14 cellular contexts compared by ENCODE assay signal in genomic region chr3:175692256-175692655, GRCh38.
DNase-seq lines count a peak whose midpoint lies in the region; ATAC-seq and TF ChIP-seq lines count a peak whose summit lies in the region.
"Had no signal": no experiment of that assay in that cellular context is flagged by ENCODE, and none has a peak within 500 bp of the region (broad histone marks: within the 10 kb centered on the region; RNA-seq: fewer than 3 reads in every experiment).

No MANE protein-coding gene starts in this region.

- H3K4me3 ChIP-seq in IMR-90 (ENCODE audit: insufficient read depth, low read depth, low read length) (no peak overlapping the region), OCI-LY3 (ENCODE audit: low read length) (no peak overlapping the region), mesenchymal stem cell (ENCODE audit: insufficient read depth in 1 of 2, low read depth in 1 of 2, low read length in 2 of 2) (no peak overlapping the region), sigmoid colon (no peak overlapping the region)
- H3K4me3 ChIP-seq: A549 had no signal

- no CpG with 5 or more reads among the region's 2 CpGs for WGBS in IMR-90 (ENCODE audit: extremely low coverage in 2 of 2, insufficient read length in 1 of 2), 2 experiments
- 97% methylated on average over 2 of the region's 2 CpGs for WGBS in mesenchymal stem cell
- 91 to 92% methylated on average over 2 of the region's 2 CpGs for whole genome bisulfite sequencing in sigmoid colon, 2 donors

- H3K9ac ChIP-seq in IMR-90 (ENCODE audit: low read depth, low read length) (no peak overlapping the region), OCI-LY3 (ENCODE audit: low read length) (no peak overlapping the region), mesenchymal stem cell (ENCODE audit: low read length) (no peak overlapping the region)

- CTCF ChIA-PET in IMR-90 (lab: Yijun Ruan, JAX): no interaction called here

- H3K4ac ChIP-seq in IMR-90 (ENCODE audit: low read depth, low read length) (no peak overlapping the region), mesenchymal stem cell (ENCODE audit: low read depth in 1 of 2, low read length in 2 of 2) (no peak overlapping the region)

- no peak for TF ChIP-seq EP300 in sigmoid colon (IDR thresholded peaks at IDR 0.05)

- H3K14ac ChIP-seq in IMR-90 (replicated peaks; ENCODE audit: low read depth, low read length) (0 out of 2 replicates have a peak overlapping the region, but pooled peaks have one; percentile 12), mesenchymal stem cell (ENCODE audit: low read length in 2 of 2) (no peak overlapping the region)

- no peak overlapping the region for H3K4me2 ChIP-seq in IMR-90 (ENCODE audit: low read depth, low read length)
- H3K4me2 ChIP-seq in OCI-LY3 (ENCODE audit: low read length): 0 out of 2 replicates have a peak overlapping the region, but pooled peaks have one; percentile 8
- no peak overlapping the region for H3K4me2 ChIP-seq in mesenchymal stem cell (ENCODE audit: low read length, poor library complexity, severe bottlenecking)
- H3K4me2 ChIP-seq: A549 had no signal

- H3K27me3 ChIP-seq in IMR-90 (ENCODE audit: control insufficient read depth, insufficient read depth, low read length) (no peaks in the 10 kb centered on the region), OCI-LY3 (ENCODE audit: low read depth, low read length) (no peaks in the 10 kb centered on the region), mesenchymal stem cell (ENCODE audit: control insufficient read depth in 1 of 2, insufficient read depth in 1 of 2, low read length in 2 of 2) (no peaks in the 10 kb centered on the region), sigmoid colon (no peaks in the 10 kb centered on the region)

- in situ Hi-C loops in IMR-90 (cut with MboI; ENCODE audit: low sequenced_read_pairs): no loop called here

- no peak overlapping the region for H3K56ac ChIP-seq in IMR-90 (ENCODE audit: extremely low read depth, insufficient read depth, low read length)

- no peaks in the 10 kb centered on the region for H3K9me3 ChIP-seq in IMR-90 (ENCODE audit: control insufficient read depth, insufficient read depth, low read length)
- H3K9me3 ChIP-seq in OCI-LY3 (ENCODE audit: insufficient read depth, low read length): no peaks in the 10 kb centered on the region
- H3K9me3 ChIP-seq in mesenchymal stem cell (ENCODE audit: control insufficient read depth, low read length): no peaks in the 10 kb centered on the region
- H3K9me3 ChIP-seq in sigmoid colon: no peaks in the 10 kb centered on the region
- H3K9me3 ChIP-seq: A549 had no signal

- H2AFZ ChIP-seq in IMR-90 (replicated peaks; ENCODE audit: low read length, poor library complexity) (no peak overlapping the region), OCI-LY3 (ENCODE audit: low read depth, low read length) (no peak overlapping the region), mesenchymal stem cell (ENCODE audit: low read depth, low read length) (no peak overlapping the region)

- H3K27ac ChIP-seq in IMR-90 (ENCODE audit: insufficient read depth, low read length) (no peak overlapping the region), OCI-LY3 (ENCODE audit: low read length) (no peak overlapping the region), mesenchymal stem cell (ENCODE audit: low read length, poor library complexity, severe bottlenecking) (no peak overlapping the region), sigmoid colon (no peak overlapping the region)
- H3K27ac ChIP-seq: A549 had no signal

- H2BK15ac ChIP-seq in IMR-90 (ENCODE audit: low read depth, low read length) (no peak overlapping the region), mesenchymal stem cell (ENCODE audit: low read depth, poor library complexity, severe bottlenecking) (no peak overlapping the region)

- H3K79me1 ChIP-seq in IMR-90 (ENCODE audit: low read depth in 1 of 2, low read length in 2 of 2): no peaks in the 10 kb centered on the region
- no peaks in the 10 kb centered on the region for H3K79me1 ChIP-seq in mesenchymal stem cell (replicated peaks; ENCODE audit: low read length, poor library complexity, severe bottlenecking)

- H3K18ac ChIP-seq in IMR-90 (ENCODE audit: low read depth, low read length) (peak overlapping the region; percentile 14; the same call in 1 of the 2 replicates), mesenchymal stem cell (ENCODE audit: low read depth in 1 of 2, low read length in 2 of 2) (no peak overlapping the region)

- H2BK5ac ChIP-seq in IMR-90 (ENCODE audit: low read depth, low read length, poor library complexity, severe bottlenecking): no peak overlapping the region
- no peak overlapping the region for H2BK5ac ChIP-seq in mesenchymal stem cell (ENCODE audit: low read depth, low read length, poor library complexity, severe bottlenecking)

- H2BK120ac ChIP-seq in IMR-90 (ENCODE audit: low read depth, low read length) (no peak overlapping the region), mesenchymal stem cell (ENCODE audit: low read depth, low read length) (no peak overlapping the region)

- H2AK5ac ChIP-seq in IMR-90 (ENCODE audit: low read depth, low read length): no peak overlapping the region
- H2AK5ac ChIP-seq in mesenchymal stem cell (ENCODE audit: low read length, severe bottlenecking): no peak overlapping the region

- H2BK20ac ChIP-seq in IMR-90 (ENCODE audit: low read depth, low read length): no peak overlapping the region

- H4K8ac ChIP-seq in IMR-90 (ENCODE audit: low read depth in 2 of 2, low read length in 2 of 2) (no peak overlapping the region), mesenchymal stem cell (ENCODE audit: low read length) (no peak overlapping the region)

- H2BK12ac ChIP-seq in mesenchymal stem cell (ENCODE audit: low read length in 2 of 2): no peak overlapping the region

- BruUV-seq in IMR-90 (replicated peaks; lab: Mats Ljungman, UMichigan): no TSS peak

- H3K23ac ChIP-seq in IMR-90 (ENCODE audit: low read depth, low read length) (no peak overlapping the region), mesenchymal stem cell (ENCODE audit: low read length in 2 of 2) (no peak overlapping the region)

- POLR2A ChIA-PET in IMR-90 (lab: Charles Lee; ENCODE audit: unreplicated experiment): no interaction called here

- TF ChIP-seq CTCF in IMR-90 (conservative IDR thresholded peaks at IDR 0.05; ENCODE audit: low read depth, low read length) (no peak), OCI-LY3 (IDR thresholded peaks at IDR 0.05; ENCODE audit: low read depth, low read length) (no peak), sigmoid colon (IDR thresholded peaks at IDR 0.05) (no peak)

- no peaks in the 10 kb centered on the region for H3K36me3 ChIP-seq in IMR-90 (ENCODE audit: control insufficient read depth, insufficient read depth, low read length)
- no peaks in the 10 kb centered on the region for H3K36me3 ChIP-seq in OCI-LY3 (replicated peaks; ENCODE audit: low read depth, low read length)
- H3K36me3 ChIP-seq in mesenchymal stem cell (ENCODE audit: control insufficient read depth in 1 of 2, insufficient read depth in 2 of 2, low read depth in 1 of 2, low read length in 2 of 2): no peaks in the 10 kb centered on the region
- H3K36me3 ChIP-seq in sigmoid colon: no peaks in the 10 kb centered on the region

- H4K20me1 ChIP-seq in IMR-90 (ENCODE audit: insufficient read depth, low read length) (no peaks in the 10 kb centered on the region), OCI-LY3 (ENCODE audit: insufficient read depth, low read length) (no peaks in the 10 kb centered on the region)

- intact Hi-C loops in IMR-90 (cut with micrococcal nuclease): no loop called here
- intact Hi-C loops in sigmoid colon (cut with DNase I): no loop called here

- no peak for TF ChIP-seq RAD21 in IMR-90 (IDR thresholded peaks at IDR 0.05; ENCODE audit: low read length)

- no peak for ATAC-seq in IMR-90 (ENCODE audit: low read depth)
- ATAC-seq: A549; CD8-positive, alpha-beta T cell; HCT116 had no signal

- H4K5ac ChIP-seq in IMR-90 (ENCODE audit: low read depth, low read length): no peak overlapping the region

- no peak for TF ChIP-seq POLR2A in IMR-90 (IDR thresholded peaks at IDR 0.05; ENCODE audit: low read depth, low read length)
- no peak for TF ChIP-seq POLR2A in sigmoid colon (IDR thresholded peaks at IDR 0.05)

- dilution Hi-C loops in IMR-90 (cut with HindIII; ENCODE audit: low sequenced_read_pairs, unreplicated experiment): no loop called here

- no peak overlapping the region for H2AK9ac ChIP-seq in IMR-90 (replicated peaks; ENCODE audit: low read depth, low read length, poor library complexity)

- no peaks in the 10 kb centered on the region for H3K79me2 ChIP-seq in OCI-LY3 (ENCODE audit: low read length)

- H3K9me1 ChIP-seq in IMR-90 (ENCODE audit: insufficient read depth, low read length): no peaks in the 10 kb centered on the region

- peak; percentile 16 for DNase-seq in IMR-90
- DNase-seq in mesenchymal stem cell: peak; percentile 70
- DNase-seq in HK-2 (ENCODE audit: unreplicated experiment): no peak
- no peak for DNase-seq in KG1 (lab: John Stamatoyannopoulos, UW)
- DNase-seq in hepatic stellate cell (ENCODE audit: low spot score): no peak
- DNase-seq in sigmoid colon: no peak
- DNase-seq: CD8-positive, alpha-beta T cell; COR-L47; DMS153; DMS79 treated with DMSO at 0.1 percent for 48 hours; GDM1 had no signal

- H3K4me1 ChIP-seq in IMR-90 (ENCODE audit: control insufficient read depth, insufficient read depth, low read length) (peaks cover 2% of the 10 kb centered on the region; the same call in 1 of the 2 replicates), OCI-LY3 (ENCODE audit: low read length) (no peaks in the 10 kb centered on the region), mesenchymal stem cell (ENCODE audit: control insufficient read depth, insufficient read depth, low read depth, low read length) (no peaks in the 10 kb centered on the region), sigmoid colon (no peaks in the 10 kb centered on the region)
- H3K4me1 ChIP-seq: A549 had no signal

- no peak overlapping the region for H4K91ac ChIP-seq in IMR-90 (ENCODE audit: insufficient read depth, low read depth, low read length)
- no peak overlapping the region for H4K91ac ChIP-seq in mesenchymal stem cell (ENCODE audit: low read length)

TF ChIP-seq in IMR-90, 13 proteins besides CTCF, POLR2A, EP300 and RAD21:
- no peak for TF ChIP-seq SMC3 (IDR thresholded peaks at IDR 0.05; ENCODE audit: low read depth, low read length)
- TF ChIP-seq MAFK (IDR thresholded peaks at IDR 0.05; ENCODE audit: low read depth, low read length): no peak
- TF ChIP-seq, protein P1, sequence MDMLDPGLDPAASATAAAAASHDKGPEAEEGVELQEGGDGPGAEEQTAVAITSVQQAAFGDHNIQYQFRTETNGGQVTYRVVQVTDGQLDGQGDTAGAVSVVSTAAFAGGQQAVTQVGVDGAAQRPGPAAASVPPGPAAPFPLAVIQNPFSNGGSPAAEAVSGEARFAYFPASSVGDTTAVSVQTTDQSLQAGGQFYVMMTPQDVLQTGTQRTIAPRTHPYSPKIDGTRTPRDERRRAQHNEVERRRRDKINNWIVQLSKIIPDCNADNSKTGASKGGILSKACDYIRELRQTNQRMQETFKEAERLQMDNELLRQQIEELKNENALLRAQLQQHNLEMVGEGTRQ (IDR thresholded peaks at IDR 0.05; ENCODE audit: low read depth, low read length): no peak

Comparison
In these comparisons a context has a peak if more than half of its experiments do, and no peak if none do; other contexts are left out.
1. DNase-seq: peak in IMR-90 (single experiment) and mesenchymal stem cell (single experiment); none in HK-2 (single experiment), KG1 (single experiment), hepatic stellate cell (single experiment) and sigmoid colon (single experiment).